ENCODE assay signal across 15 cellular contexts in the genomic region with DNA sequence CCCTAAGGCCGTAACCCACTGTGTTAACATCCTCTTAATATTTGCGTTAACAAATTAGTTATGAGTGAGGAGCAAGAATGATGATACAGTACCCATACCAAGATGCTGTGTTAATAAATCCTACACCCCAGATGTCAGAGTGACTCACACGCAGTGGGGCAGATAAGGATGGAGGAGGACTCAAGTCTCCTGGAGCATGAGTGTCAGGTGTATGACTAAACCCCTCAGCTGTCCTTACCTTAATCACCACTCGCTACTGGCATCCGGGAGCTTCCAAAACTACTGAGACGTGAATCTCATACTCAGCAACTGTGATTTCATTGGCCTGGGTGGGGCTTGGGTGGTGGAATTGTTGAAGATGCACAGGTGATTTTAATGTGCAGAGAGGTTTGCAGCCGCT.
"Had no signal": no experiment of that assay in that cellular context is flagged by ENCODE, and none has a peak within 500 bp of the region (broad histone marks: within the 10 kb centered on the region; RNA-seq: fewer than 3 reads in every experiment).

No MANE protein-coding gene starts in this region.

- H3K4me1 Mint-ChIP-seq: activated naive CD8-positive, alpha-beta T cell treated with anti-CD3 and anti-CD28 coated beads for 36 hours had no signal

- H3K36me3 Mint-ChIP-seq: activated naive CD8-positive, alpha-beta T cell treated with anti-CD3 and anti-CD28 coated beads for 36 hours had no signal

- FAIRE-seq: kidney, urothelium cell line had no signal

- H3K27me3 Mint-ChIP-seq: activated naive CD8-positive, alpha-beta T cell treated with anti-CD3 and anti-CD28 coated beads for 36 hours; dendritic cell treated with granulocyte-macrophage colony-stimulating factor and Interleukin-4, amounts not matched to agents 40 ng/mL and 50 ng/mL, for 4 days; stimulated activated memory B cell treated with anti-CD40 and anti-IgM and Interleukin-4, amounts not matched to agents 10 μg/mL and 1 μg/mL and 100 μg/mL, for 72 hours had no signal

- H3K9me3 Mint-ChIP-seq: activated naive CD8-positive, alpha-beta T cell treated with anti-CD3 and anti-CD28 coated beads for 36 hours; dendritic cell treated with granulocyte-macrophage colony-stimulating factor and Interleukin-4, amounts not matched to agents 40 ng/mL and 50 ng/mL, for 4 days; nephron progenitor cell; stimulated activated memory B cell treated with anti-CD40 and anti-IgM and Interleukin-4, amounts not matched to agents 10 μg/mL and 1 μg/mL and 100 μg/mL, for 72 hours had no signal

- H3K27ac Mint-ChIP-seq: activated naive CD8-positive, alpha-beta T cell treated with anti-CD3 and anti-CD28 coated beads for 36 hours; dendritic cell treated with granulocyte-macrophage colony-stimulating factor and Interleukin-4, amounts not matched to agents 40 ng/mL and 50 ng/mL, for 4 days; nephron progenitor cell had no signal

- H3K4me3 Mint-ChIP-seq: activated naive CD8-positive, alpha-beta T cell treated with anti-CD3 and anti-CD28 coated beads for 36 hours; dendritic cell treated with granulocyte-macrophage colony-stimulating factor and Interleukin-4, amounts not matched to agents 40 ng/mL and 50 ng/mL, for 4 days; nephron progenitor cell; stimulated activated memory B cell treated with anti-CD40 and anti-IgM and Interleukin-4, amounts not matched to agents 10 μg/mL and 1 μg/mL and 100 μg/mL, for 72 hours had no signal

- DNase-seq: activated CD4-positive, alpha-beta T cell treated with anti-CD3 and anti-CD28 coated beads, Interleukin-2, amount 50 U/mL, for 48 hours; activated gamma-delta T cell; activated naive CD8-positive, alpha-beta T cell treated with anti-CD3 and anti-CD28 coated beads for 36 hours; activated T-cell treated with anti-CD3 and anti-CD28 coated beads, Interleukin-2, amount 50 U/mL, for 48 hours; brain microvascular endothelial cell; cerebellar nuclear complex; erythroblast; kidney; nephron progenitor cell; occipital lobe; T-helper 9 cell had no signal

- ATAC-seq: activated CD4-positive, CD25-positive, alpha-beta regulatory T cell treated with anti-CD3 and anti-CD28 coated beads, Interleukin-2, amount 50 U/mL, for 24 hours; stimulated activated memory B cell treated with anti-CD40 and anti-IgM and Interleukin-4, amounts not matched to agents 10 μg/mL and 1 μg/mL and 100 μg/mL, for 72 hours had no signal
